ENCODE assay signal across 8 cellular contexts in the genomic region with DNA sequence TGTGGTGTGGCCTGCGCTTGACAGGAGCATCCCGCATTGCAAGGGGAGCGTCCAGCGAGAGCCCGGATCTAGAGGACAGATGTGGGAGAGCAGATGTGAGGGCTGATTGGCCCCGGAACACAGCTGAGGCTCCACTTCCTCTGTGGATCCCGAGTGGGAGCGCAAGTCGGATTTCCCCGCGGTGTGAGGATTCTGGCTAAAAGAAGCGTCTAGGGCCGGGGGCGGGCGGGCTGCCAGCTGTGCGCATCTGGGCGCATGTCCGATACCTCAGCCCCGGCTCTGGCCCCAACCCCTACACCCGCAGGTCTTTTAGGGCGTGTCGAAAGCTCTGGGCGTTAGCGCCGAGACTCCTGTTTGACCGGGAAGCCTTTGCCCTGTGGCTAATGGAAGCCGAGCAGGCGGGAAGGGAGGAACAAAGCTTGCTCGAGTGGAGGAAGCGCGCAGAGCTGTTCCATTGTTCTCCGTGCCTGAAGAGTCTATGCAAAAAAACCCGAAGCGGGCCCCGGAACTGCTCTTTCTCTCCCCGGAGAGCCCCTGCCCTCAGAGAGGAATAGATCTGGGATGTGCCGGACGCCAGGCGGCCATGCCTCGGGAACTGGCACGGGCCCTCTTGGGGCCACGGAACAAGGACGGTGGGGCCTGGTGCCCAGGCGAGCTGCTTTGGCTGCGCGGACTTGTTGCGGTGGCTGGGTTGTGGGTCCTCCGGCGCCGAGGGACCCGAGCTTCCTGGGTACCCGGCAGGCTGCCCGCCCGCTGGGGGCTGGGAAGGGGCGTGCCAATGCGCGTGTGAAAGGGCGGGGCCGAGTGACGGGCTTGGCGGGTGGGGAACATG.
DNase-seq lines count a peak whose midpoint lies in the region; ATAC-seq and TF ChIP-seq lines count a peak whose summit lies in the region.

No MANE protein-coding gene starts in this region.

- H3K4me1 ChIP-seq in colonic mucosa, result peaks cover 12% of the 10 kb centered on the region

- peak overlapping the region; percentile 64 to 86 for H3K9ac ChIP-seq in colonic mucosa (ENCODE audit: low read depth in 2 of 2, low read length in 2 of 2)

- no peak for ATAC-seq in stimulated activated naive CD8-positive, alpha-beta T cell treated with anti-CD3 and anti-CD28 coated beads, Interleukin-15, amount 100 ng/mL, for 72 hours
- no peak for ATAC-seq in activated CD8-positive, alpha-beta memory T cell treated with anti-CD3 and anti-CD28 coated beads, Interleukin-2, amount 10 ng/mL, durations not matched to agents 7 days and 5 days

- no peak for TF ChIP-seq CTCF in GM20000 (IDR thresholded peaks at IDR 0.05; ENCODE audit: extremely low read depth, missing control alignments)
- no peak for TF ChIP-seq CTCF in colonic mucosa (IDR thresholded peaks at IDR 0.05)

- peak overlapping the region; percentile 70 for H3K4me3 ChIP-seq in colonic mucosa

- CTCF ChIA-PET in activated CD8-positive, alpha-beta memory T cell treated with anti-CD3 and anti-CD28 coated beads, Interleukin-2, amount 10 ng/mL, durations not matched to agents 7 days and 5 days (lab: Charles Lee), result no interaction called here

- peaks cover 60% of the 10 kb centered on the region for H3K27me3 Mint-ChIP-seq in stimulated activated naive CD8-positive, alpha-beta T cell treated with anti-CD3 and anti-CD28 coated beads, Interleukin-15, amount 100 ng/mL, for 72 hours
- H3K27me3 Mint-ChIP-seq in activated CD8-positive, alpha-beta memory T cell treated with anti-CD3 and anti-CD28 coated beads, Interleukin-2, amount 10 ng/mL, durations not matched to agents 7 days and 5 days, result peaks cover 53% of the 10 kb centered on the region

- no peaks in the 10 kb centered on the region for H3K36me3 Mint-ChIP-seq in activated CD8-positive, alpha-beta memory T cell treated with anti-CD3 and anti-CD28 coated beads, Interleukin-2, amount 10 ng/mL, durations not matched to agents 7 days and 5 days

- H3K4me1 Mint-ChIP-seq in stimulated activated naive CD8-positive, alpha-beta T cell treated with anti-CD3 and anti-CD28 coated beads, Interleukin-15, amount 100 ng/mL, for 72 hours, result peaks cover 6% of the 10 kb centered on the region
- no peaks in the 10 kb centered on the region for H3K4me1 Mint-ChIP-seq in activated CD8-positive, alpha-beta memory T cell treated with anti-CD3 and anti-CD28 coated beads, Interleukin-2, amount 10 ng/mL, durations not matched to agents 7 days and 5 days

- peak overlapping the region; percentile 87 for H3K27ac ChIP-seq in colonic mucosa
- peak overlapping the region; percentile 48 for H3K27ac ChIP-seq in layer of hippocampus (ENCODE audit: low read depth, low read length)

- H3K36me3 ChIP-seq in colonic mucosa, result no peaks in the 10 kb centered on the region

- no peaks in the 10 kb centered on the region for H3K9me3 Mint-ChIP-seq in stimulated activated naive CD8-positive, alpha-beta T cell treated with anti-CD3 and anti-CD28 coated beads, Interleukin-15, amount 100 ng/mL, for 72 hours
- no peaks in the 10 kb centered on the region for H3K9me3 Mint-ChIP-seq in activated CD8-positive, alpha-beta memory T cell treated with anti-CD3 and anti-CD28 coated beads, Interleukin-2, amount 10 ng/mL, durations not matched to agents 7 days and 5 days (ENCODE audit: low read depth)

- H3K27ac Mint-ChIP-seq in stimulated activated naive CD8-positive, alpha-beta T cell treated with anti-CD3 and anti-CD28 coated beads, Interleukin-15, amount 100 ng/mL, for 72 hours, result no peak overlapping the region
- no peak overlapping the region for H3K27ac Mint-ChIP-seq in activated CD8-positive, alpha-beta memory T cell treated with anti-CD3 and anti-CD28 coated beads, Interleukin-2, amount 10 ng/mL, durations not matched to agents 7 days and 5 days

- H3K27me3 ChIP-seq in colonic mucosa, result peaks cover 11% of the 10 kb centered on the region
- H3K27me3 ChIP-seq in layer of hippocampus (ENCODE audit: control insufficient read depth, insufficient read depth, low read length), result no peaks in the 10 kb centered on the region

- intact Hi-C loops in colonic mucosa (cut with DNase I), result loop anchor here (5.0 kb wide), 1 partner anchor 37 kb away; no protein-coding TSS in a partner anchor

- H3K4me3 Mint-ChIP-seq in stimulated activated naive CD8-positive, alpha-beta T cell treated with anti-CD3 and anti-CD28 coated beads, Interleukin-15, amount 100 ng/mL, for 72 hours, result peak overlapping the region; percentile 27 to 55
- H3K4me3 Mint-ChIP-seq in activated CD8-positive, alpha-beta memory T cell treated with anti-CD3 and anti-CD28 coated beads, Interleukin-2, amount 10 ng/mL, durations not matched to agents 7 days and 5 days, result no peak overlapping the region

- H3K9me3 ChIP-seq in colonic mucosa, result no peaks in the 10 kb centered on the region

- DNase-seq in GM20000 (ENCODE audit: low spot score) (peak; percentile 29), NCI-H460 (ENCODE audit: extremely low read depth, low read depth) (peak; percentile 21), colonic mucosa (peak; percentile 97), NOMO-1 (lab: John Stamatoyannopoulos, UW; ENCODE audit: unreplicated experiment in 2 of 2) (no peak), SW 1271 (lab: John Stamatoyannopoulos, UW) (no peak)
- no peak for DNase-seq in stimulated activated naive CD8-positive, alpha-beta T cell treated with anti-CD3 and anti-CD28 coated beads, Interleukin-15, amount 100 ng/mL, for 72 hours
- DNase-seq in activated CD8-positive, alpha-beta memory T cell treated with anti-CD3 and anti-CD28 coated beads, Interleukin-2, amount 10 ng/mL, durations not matched to agents 7 days and 5 days, result no peak

Comparison
In these comparisons a context has a peak if more than half of its experiments do, and no peak if none do; other contexts are left out.
1. DNase-seq: peak in GM20000 (single experiment), NCI-H460 (single experiment) and colonic mucosa (single experiment); none in stimulated activated naive CD8-positive, alpha-beta T cell treated with anti-CD3 and anti-CD28 coated beads, Interleukin-15, amount 100 ng/mL, for 72 hours (0 of 2), activated CD8-positive, alpha-beta memory T cell treated with anti-CD3 and anti-CD28 coated beads, Interleukin-2, amount 10 ng/mL, durations not matched to agents 7 days and 5 days (single experiment), NOMO-1 (0 of 2) and SW 1271 (0 of 2).